Comparison of ENCODE assay signal across 5 cellular contexts in the genomic region with DNA sequence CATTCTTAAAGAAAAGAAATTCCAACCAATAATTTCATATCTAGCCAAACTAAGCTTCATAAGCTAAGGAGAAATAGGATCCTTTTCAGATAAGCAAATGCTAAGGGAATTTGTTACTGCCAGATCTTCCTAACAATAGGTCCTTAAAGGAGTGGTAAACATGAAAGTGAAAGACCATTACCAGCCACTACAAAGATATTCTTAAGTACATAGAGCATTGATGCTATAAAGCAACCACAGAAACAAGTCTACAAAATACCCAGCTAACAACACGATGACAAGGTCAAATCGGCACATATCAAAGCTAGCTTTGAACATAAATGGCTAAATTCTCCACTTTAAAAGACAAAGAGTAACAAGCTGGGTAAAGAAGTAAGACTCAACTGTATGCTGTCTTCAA.
"Had no signal": no experiment of that assay in that cellular context is flagged by ENCODE, and none has a peak within 500 bp of the region (broad histone marks: within the 10 kb centered on the region; RNA-seq: fewer than 3 reads in every experiment).

No MANE protein-coding gene starts in this region.

- FAIRE-seq: HepG2, HTR-8/SVneo, K562 had no signal

- DNase-seq: IMR-90 had no signal

- H3K27ac ChIP-seq: HL-60 had no signal

- H3K4me3 ChIP-seq: K562 had no signal

- ATAC-seq: HepG2, K562 had no signal
